In the genomic region with DNA sequence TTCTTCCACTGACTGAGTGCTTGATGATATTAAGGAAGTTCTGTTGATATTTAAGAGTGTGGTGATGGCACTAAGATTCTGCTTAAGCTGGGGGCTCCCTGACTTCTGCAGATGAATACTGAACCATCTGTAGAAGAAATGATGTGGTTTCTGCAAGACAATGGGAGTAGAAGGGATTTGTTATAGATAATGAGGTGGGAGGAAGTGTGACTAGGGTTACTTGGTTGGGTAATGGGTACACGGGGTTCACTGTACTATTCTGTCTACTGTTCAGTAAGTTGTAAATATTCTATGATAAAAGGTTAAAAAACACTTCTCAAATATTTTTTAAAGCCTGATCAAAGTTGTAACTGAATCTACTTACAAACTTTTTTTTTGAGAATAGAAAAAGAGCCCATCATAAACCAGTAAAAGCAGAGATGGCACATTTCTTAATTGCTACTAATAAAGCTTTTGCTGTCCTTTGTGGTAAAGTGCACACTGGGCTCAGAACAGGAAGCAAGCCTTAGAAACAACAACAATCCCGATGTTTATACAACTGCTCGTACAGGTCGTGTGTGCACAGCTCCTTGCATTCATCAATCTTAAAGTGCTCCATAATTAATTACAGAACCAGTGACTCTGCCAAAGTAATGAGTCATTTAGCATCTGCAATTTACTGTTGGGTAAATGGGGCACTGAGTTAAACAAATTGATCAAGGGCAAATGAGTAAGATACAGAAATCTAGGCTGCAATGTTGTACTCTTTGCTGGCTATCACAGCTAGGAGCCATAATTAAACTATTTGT, we compare ENCODE assay signal across 1 cellular context.
TF ChIP-seq lines count a peak whose summit lies in the region.

No MANE protein-coding gene starts in this region.

TF ChIP-seq in GM12878, 131 proteins besides CTCF, POLR2A, EP300 and RAD21 (continued from another document):
- TF ChIP-seq, protein P1, sequence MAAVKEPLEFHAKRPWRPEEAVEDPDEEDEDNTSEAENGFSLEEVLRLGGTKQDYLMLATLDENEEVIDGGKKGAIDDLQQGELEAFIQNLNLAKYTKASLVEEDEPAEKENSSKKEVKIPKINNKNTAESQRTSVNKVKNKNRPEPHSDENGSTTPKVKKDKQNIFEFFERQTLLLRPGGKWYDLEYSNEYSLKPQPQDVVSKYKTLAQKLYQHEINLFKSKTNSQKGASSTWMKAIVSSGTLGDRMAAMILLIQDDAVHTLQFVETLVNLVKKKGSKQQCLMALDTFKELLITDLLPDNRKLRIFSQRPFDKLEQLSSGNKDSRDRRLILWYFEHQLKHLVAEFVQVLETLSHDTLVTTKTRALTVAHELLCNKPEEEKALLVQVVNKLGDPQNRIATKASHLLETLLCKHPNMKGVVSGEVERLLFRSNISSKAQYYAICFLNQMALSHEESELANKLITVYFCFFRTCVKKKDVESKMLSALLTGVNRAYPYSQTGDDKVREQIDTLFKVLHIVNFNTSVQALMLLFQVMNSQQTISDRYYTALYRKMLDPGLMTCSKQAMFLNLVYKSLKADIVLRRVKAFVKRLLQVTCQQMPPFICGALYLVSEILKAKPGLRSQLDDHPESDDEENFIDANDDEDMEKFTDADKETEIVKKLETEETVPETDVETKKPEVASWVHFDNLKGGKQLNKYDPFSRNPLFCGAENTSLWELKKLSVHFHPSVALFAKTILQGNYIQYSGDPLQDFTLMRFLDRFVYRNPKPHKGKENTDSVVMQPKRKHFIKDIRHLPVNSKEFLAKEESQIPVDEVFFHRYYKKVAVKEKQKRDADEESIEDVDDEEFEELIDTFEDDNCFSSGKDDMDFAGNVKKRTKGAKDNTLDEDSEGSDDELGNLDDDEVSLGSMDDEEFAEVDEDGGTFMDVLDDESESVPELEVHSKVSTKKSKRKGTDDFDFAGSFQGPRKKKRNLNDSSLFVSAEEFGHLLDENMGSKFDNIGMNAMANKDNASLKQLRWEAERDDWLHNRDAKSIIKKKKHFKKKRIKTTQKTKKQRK (IDR thresholded peaks at IDR 0.05; ENCODE audit: low read depth, low read length), result no peak
- TF ChIP-seq NFYA (IDR thresholded peaks at IDR 0.05; ENCODE audit: borderline replicate concordance, low read depth, low read length), result no peak
